ENCODE assay signal across 11 cellular contexts in genomic region chr1:116508090-116508983, GRCh38.
A peak's percentile ranks its signal among the peaks of the same experiment; 100 is the strongest.
DNase-seq lines count a peak whose midpoint lies in the region; ATAC-seq and TF ChIP-seq lines count a peak whose summit lies in the region.
"Had no signal": no experiment of that assay in that cellular context is flagged by ENCODE, and none has a peak within 500 bp of the region (broad histone marks: within the 10 kb centered on the region; RNA-seq: fewer than 3 reads in every experiment).

No MANE protein-coding gene starts in this region.

- no peak overlapping the region for H3K27ac ChIP-seq in CD8-positive, alpha-beta memory T cell (ENCODE audit: low read depth, low read length)
- H3K27ac ChIP-seq in PC-9 (peak overlapping the region; percentile 97), coronary artery (peak overlapping the region; percentile 17 to 77), neural progenitor cell (no peak overlapping the region)
- H3K27ac ChIP-seq: left ventricle myocardium inferior had no signal

- no peak overlapping the region for H3K9ac ChIP-seq in neural progenitor cell

- H3K4me3 ChIP-seq in CD8-positive, alpha-beta memory T cell (ENCODE audit: low read length), result no peak overlapping the region
- peak overlapping the region; percentile 4; the same call in 1 of the 2 replicates for H3K4me3 ChIP-seq in PC-9
- no peak overlapping the region for H3K4me3 ChIP-seq in coronary artery
- no peak overlapping the region for H3K4me3 ChIP-seq in neural progenitor cell
- H3K4me3 ChIP-seq: left ventricle myocardium inferior had no signal

- BruUV-seq in PC-9 (replicated peaks; lab: Mats Ljungman, UMichigan), result TSS peak; percentile 16

- H3K4me2 ChIP-seq in PC-9 (peak overlapping the region; percentile 60), neural progenitor cell (no peak overlapping the region)

- H2AFZ ChIP-seq in PC-9, result no peak overlapping the region
- no peak overlapping the region for H2AFZ ChIP-seq in neural progenitor cell (replicated peaks)

- H3K36me3 ChIP-seq in CD8-positive, alpha-beta memory T cell (ENCODE audit: insufficient read depth, low read length), result no peaks in the 10 kb centered on the region
- peaks cover 7% of the 10 kb centered on the region; the same call in 1 of the 2 replicates for H3K36me3 ChIP-seq in PC-9 (ENCODE audit: low read depth)
- no peaks in the 10 kb centered on the region for H3K36me3 ChIP-seq in neural progenitor cell
- H3K36me3 ChIP-seq: left ventricle myocardium inferior had no signal

- peaks cover 43% of the 10 kb centered on the region for H3K4me1 ChIP-seq in CD8-positive, alpha-beta memory T cell (ENCODE audit: insufficient read depth, low read length)
- H3K4me1 ChIP-seq in PC-9 (replicated peaks; ENCODE audit: insufficient read depth) (peaks cover 86% of the 10 kb centered on the region), neural progenitor cell (peaks cover 3% of the 10 kb centered on the region)

- no peaks in the 10 kb centered on the region for H3K9me2 ChIP-seq in PC-9 (ENCODE audit: insufficient read depth)

- peaks cover 62 to 82% (median 77%) of the 10 kb centered on the region in 3 donors for H3K4me1 Mint-ChIP-seq in CD8-positive, alpha-beta memory T cell
- peaks cover 18% of the 10 kb centered on the region for H3K4me1 Mint-ChIP-seq in neural progenitor cell

- DNase-seq in CD8-positive, alpha-beta memory T cell, result no peak
- peak in 1 of 2 experiments; percentile 100 for DNase-seq in PC-9
- no peak for DNase-seq in coronary artery (ENCODE audit: low spot score)
- no peak for DNase-seq in neural progenitor cell (ENCODE audit: low spot score)
- no peak for DNase-seq in SW480 (ENCODE audit: low spot score)
- DNase-seq in NCI-H526 (lab: John Stamatoyannopoulos, UW), result no peak
- DNase-seq: amygdala, left ventricle myocardium inferior, NCI-H2029 treated with DMSO at 0.1 percent for 48 hours had no signal

- peaks cover 80% of the 10 kb centered on the region for H3F3A ChIP-seq in PC-9 (ENCODE audit: insufficient read depth, low read depth)
- H3F3A ChIP-seq in neural progenitor cell (ENCODE audit: low read depth), result no peaks in the 10 kb centered on the region

- no peak overlapping the region for H3K4me3 Mint-ChIP-seq in CD8-positive, alpha-beta memory T cell
- H3K4me3 Mint-ChIP-seq in neural progenitor cell, result no peak overlapping the region

- H3K27me3 ChIP-seq in CD8-positive, alpha-beta memory T cell (ENCODE audit: insufficient read depth, low read length, poor library complexity, severe bottlenecking), result no peaks in the 10 kb centered on the region
- H3K27me3 ChIP-seq in PC-9 (ENCODE audit: insufficient read depth, low read depth) (no peaks in the 10 kb centered on the region), neural progenitor cell (no peaks in the 10 kb centered on the region)

- TF ChIP-seq CTCF in PC-9 (conservative IDR thresholded peaks at IDR 0.05) (no peak), coronary artery (IDR thresholded peaks at IDR 0.05) (no peak), neural progenitor cell (IDR thresholded peaks at IDR 0.05) (no peak)

- no peaks in the 10 kb centered on the region for H3K9me3 ChIP-seq in CD8-positive, alpha-beta memory T cell (ENCODE audit: low read length)
- peaks cover 7% of the 10 kb centered on the region; the same call in 1 of the 2 replicates for H3K9me3 ChIP-seq in PC-9 (ENCODE audit: insufficient read depth, low read depth)
- no peaks in the 10 kb centered on the region for H3K9me3 ChIP-seq in neural progenitor cell (ENCODE audit: low read depth)
- H3K9me3 ChIP-seq: left ventricle myocardium inferior had no signal

- CTCF ChIA-PET in CD8-positive, alpha-beta memory T cell (lab: Charles Lee), result interaction anchor here (1.0 to 1.2 kb wide), 3 partner anchors 23 to 370 kb away, joined by 3 to 4 read pairs (median 3); no protein-coding TSS in a partner anchor
- CTCF ChIA-PET in PC-9 (lab: Charles Lee), result no interaction called here

- intact Hi-C loops in PC-9 (cut with micrococcal nuclease; ENCODE audit: unreplicated experiment), result loop anchor here (5.0 kb wide), 2 partner anchors 554 to 1011 kb away; partner anchors contain the start of gene TTF2

- H3K79me2 ChIP-seq in PC-9 (ENCODE audit: low read depth) (no peaks in the 10 kb centered on the region), neural progenitor cell (ENCODE audit: low read depth) (no peaks in the 10 kb centered on the region)

- no peak for ATAC-seq in HG02763 (IDR thresholded peaks at IDR 0.05; ENCODE audit: unreplicated experiment)
- ATAC-seq in HG02973 (IDR thresholded peaks at IDR 0.05; ENCODE audit: unreplicated experiment), result no peak

- peak overlapping the region; percentile 44 to 89 (median 82) for H3K27ac Mint-ChIP-seq in CD8-positive, alpha-beta memory T cell
- peak overlapping the region; percentile 43 for H3K27ac Mint-ChIP-seq in neural progenitor cell

- H3K9me3 Mint-ChIP-seq in CD8-positive, alpha-beta memory T cell, result peaks cover 0 to 2% (median 0%) of the 10 kb centered on the region in 5 donors
- H3K9me3 Mint-ChIP-seq in neural progenitor cell, result peaks cover 3% of the 10 kb centered on the region

- no peaks in the 10 kb centered on the region for H4K20me1 ChIP-seq in PC-9 (ENCODE audit: insufficient read depth)
- no peaks in the 10 kb centered on the region for H4K20me1 ChIP-seq in neural progenitor cell (ENCODE audit: low read depth)

- H3K27me3 Mint-ChIP-seq in CD8-positive, alpha-beta memory T cell, result no peaks in the 10 kb centered on the region
- H3K27me3 Mint-ChIP-seq in neural progenitor cell (ENCODE audit: insufficient read depth, low read depth), result peaks cover 8% of the 10 kb centered on the region

- peaks cover 1 to 9% (median 4%) of the 10 kb centered on the region in 3 donors for H3K36me3 Mint-ChIP-seq in CD8-positive, alpha-beta memory T cell
- H3K36me3 Mint-ChIP-seq in neural progenitor cell, result no peaks in the 10 kb centered on the region

- POLR2A ChIA-PET in CD8-positive, alpha-beta memory T cell (lab: Charles Lee), result no interaction called here
- POLR2A ChIA-PET in PC-9 (lab: Charles Lee; ENCODE audit: unreplicated experiment), result interaction anchor here (0.6 to 0.7 kb wide), 2 partner anchors 199 to 1897 kb away, joined by 3 to 8 read pairs; no protein-coding TSS in a partner anchor

Comparison
In these comparisons a context has a peak if more than half of its experiments do, and no peak if none do; other contexts are left out.
1. H3K27ac ChIP-seq: peak in PC-9 (single experiment) and coronary artery (2 of 2); none in CD8-positive, alpha-beta memory T cell (single experiment) and neural progenitor cell (single experiment).